23 cellular contexts compared by ENCODE assay signal in genomic region chr11:122062763-122063162, GRCh38. TPM values are rescaled to one million over a fixed set of nuclear protein-coding genes. Genes with fewer than 3 reads are reported as not detected.
DNase-seq lines count a peak whose midpoint lies in the region; ATAC-seq and TF ChIP-seq lines count a peak whose summit lies in the region.
"Had no signal": no experiment of that assay in that cellular context is flagged by ENCODE, and none has a peak within 500 bp of the region (broad histone marks: within the 10 kb centered on the region; RNA-seq: fewer than 3 reads in every experiment).

No MANE protein-coding gene starts in this region.

- dilution Hi-C loops in mammary epithelial cell (cut with HindIII; ENCODE audit: low sequenced_read_pairs) (no loop called here), IMR-90 (cut with HindIII; ENCODE audit: low sequenced_read_pairs, unreplicated experiment) (no loop called here)

- no peaks in the 10 kb centered on the region for H3K9me1 ChIP-seq in IMR-90 (ENCODE audit: insufficient read depth, low read length)

- in situ Hi-C loops in mammary epithelial cell (cut with MboI; ENCODE audit: low sequenced_read_pairs in 2 of 2) (no loop called here), IMR-90 (cut with MboI; ENCODE audit: low sequenced_read_pairs) (no loop called here)

- H4K5ac ChIP-seq in IMR-90 (ENCODE audit: low read depth, low read length), result no peak overlapping the region

- no peak overlapping the region for H3K18ac ChIP-seq in IMR-90 (ENCODE audit: low read depth, low read length)

- H2AFZ ChIP-seq in mammary epithelial cell (ENCODE audit: low read depth, low read length) (no peak overlapping the region), IMR-90 (replicated peaks; ENCODE audit: low read length, poor library complexity) (no peak overlapping the region)

- H2AK9ac ChIP-seq in IMR-90 (replicated peaks; ENCODE audit: low read depth, low read length, poor library complexity), result no peak overlapping the region

- peak overlapping the region; percentile 54 for H3K27ac Mint-ChIP-seq in MCF 10A (ENCODE audit: low read depth, unreplicated experiment)
- H3K27ac Mint-ChIP-seq: CD14-positive monocyte; CD4-positive, alpha-beta T cell; CD8-positive, alpha-beta memory T cell had no signal

- no peak overlapping the region for H2BK120ac ChIP-seq in IMR-90 (ENCODE audit: low read depth, low read length)

- H3K14ac ChIP-seq in IMR-90 (replicated peaks; ENCODE audit: low read depth, low read length), result peak overlapping the region; percentile 62; the same call in 1 of the 2 replicates

- H3K4me1 Mint-ChIP-seq in MCF 10A (ENCODE audit: insufficient read depth, unreplicated experiment), result no peaks in the 10 kb centered on the region
- H3K4me1 Mint-ChIP-seq: CD14-positive monocyte; CD8-positive, alpha-beta memory T cell had no signal

- H3K4ac ChIP-seq in IMR-90 (ENCODE audit: low read depth, low read length), result no peak overlapping the region

- H4K20me1 ChIP-seq in mammary epithelial cell (ENCODE audit: insufficient read depth, low read length) (no peaks in the 10 kb centered on the region), IMR-90 (ENCODE audit: insufficient read depth, low read length) (no peaks in the 10 kb centered on the region)
- H4K20me1 ChIP-seq: BLaER1 treated with 17β-estradiol and CSF1 and Interleukin-3, amounts not matched to agents 10 nM and 100 nM had no signal

- H3K4me2 ChIP-seq in mammary epithelial cell (ENCODE audit: insufficient read depth, low read depth, low read length) (no peak overlapping the region), IMR-90 (ENCODE audit: low read depth, low read length) (no peak overlapping the region)
- H3K4me2 ChIP-seq: A549; BLaER1 treated with 17β-estradiol and CSF1 and Interleukin-3, amounts not matched to agents 10 nM and 100 nM had no signal

- H4K91ac ChIP-seq in IMR-90 (ENCODE audit: insufficient read depth, low read depth, low read length), result no peak overlapping the region; the same call in 1 of the 2 replicates

- DNase-seq in MCF 10A (ENCODE audit: unreplicated experiment), result no peak
- no peak for DNase-seq in mammary epithelial cell
- no peak for DNase-seq in IMR-90
- DNase-seq in myocyte (ENCODE audit: low read depth), result peak; percentile 47
- no peak for DNase-seq in activated CD4-positive, alpha-beta T cell treated with anti-CD3 and anti-CD28 coated beads for 48 hours
- DNase-seq in dorsolateral prefrontal cortex, result no peak
- DNase-seq: ACHN; AML-193; BE2C; CD4-positive, alpha-beta T cell; CD8-positive, alpha-beta memory T cell; COR-L47; DMS153; DND-41; GOT3 had no signal

- 0 out of 4 replicates have a peak overlapping the region, but pooled peaks of 1 of the 2 experiments have one; percentile 67 for H4K8ac ChIP-seq in IMR-90 (ENCODE audit: low read depth in 2 of 2, low read length in 2 of 2)

- H3K4me3 ChIP-seq in mammary epithelial cell (replicated peaks in 1 of 3; ENCODE audit: insufficient read depth in 1 of 3, low read depth in 2 of 3, low read length in 3 of 3) (no peak overlapping the region), IMR-90 (ENCODE audit: insufficient read depth, low read depth, low read length) (no peak overlapping the region), dorsolateral prefrontal cortex (no peak overlapping the region)
- H3K4me3 ChIP-seq: A549; BLaER1 treated with 17β-estradiol and CSF1 and Interleukin-3, amounts not matched to agents 10 nM and 100 nM; GM12878; HAP-1 had no signal

- H3K27me3 Mint-ChIP-seq in MCF 10A (ENCODE audit: insufficient read depth, unreplicated experiment), result no peaks in the 10 kb centered on the region

- no peak overlapping the region for H3K56ac ChIP-seq in IMR-90 (ENCODE audit: extremely low read depth, insufficient read depth, low read length)

- POLR2A ChIA-PET in MCF 10A (lab: Yijun Ruan, JAX), result interaction anchor here (0.6 to 1.1 kb wide), 2 partner anchors 11 to 384 kb away, joined by 3 read pairs; no protein-coding TSS in a partner anchor
- POLR2A ChIA-PET in IMR-90 (lab: Charles Lee; ENCODE audit: unreplicated experiment), result no interaction called here

- no peaks in the 10 kb centered on the region for H3K36me3 ChIP-seq in mammary epithelial cell (ENCODE audit: insufficient read depth, low read length)
- H3K36me3 ChIP-seq in IMR-90 (ENCODE audit: control insufficient read depth, insufficient read depth, low read length), result peaks cover 21% of the 10 kb centered on the region
- H3K36me3 ChIP-seq: BE2C; BLaER1 treated with 17β-estradiol and CSF1 and Interleukin-3, amounts not matched to agents 10 nM and 100 nM; HAP-1 had no signal

- CTCF ChIA-PET in MCF 10A (lab: Yijun Ruan, JAX), result no interaction called here
- CTCF ChIA-PET in mammary epithelial cell (lab: Charles Lee; ENCODE audit: low non-redundant PET), result no interaction called here
- CTCF ChIA-PET in IMR-90 (lab: Yijun Ruan, JAX), result interaction anchor here (1.1 to 1.4 kb wide), 2 partner anchors 14 to 400 kb away, joined by 3 read pairs; no protein-coding TSS in a partner anchor

- intact Hi-C loops in MCF 10A (cut with micrococcal nuclease) (no loop called here), mammary epithelial cell (cut with micrococcal nuclease) (no loop called here), IMR-90 (cut with micrococcal nuclease) (no loop called here), dorsolateral prefrontal cortex (cut with DNase I) (no loop called here)

- no peak for TF ChIP-seq CTCF in MCF 10A (IDR thresholded peaks at IDR 0.05; ENCODE audit: unreplicated experiment)
- TF ChIP-seq CTCF in mammary epithelial cell (conservative IDR thresholded peaks at IDR 0.05 in 1 of 2, IDR thresholded peaks at IDR 0.05 in 1 of 2; ENCODE audit: extremely low read depth in 1 of 2, insufficient read depth in 1 of 2, low read depth in 1 of 2, low read length in 2 of 2), result no peak
- no peak for TF ChIP-seq CTCF in IMR-90 (conservative IDR thresholded peaks at IDR 0.05; ENCODE audit: low read depth, low read length)
- TF ChIP-seq CTCF in dorsolateral prefrontal cortex (IDR thresholded peaks at IDR 0.05 in 54 of 56, conservative IDR thresholded peaks at IDR 0.05 in 2 of 56; ENCODE audit: low read depth in 1 of 56, partially characterized antibody in 56 of 56), result no peak

- H3K23ac ChIP-seq in IMR-90 (ENCODE audit: low read depth, low read length), result no peak overlapping the region; the same call in 1 of the 2 replicates

- H2BK15ac ChIP-seq in IMR-90 (ENCODE audit: low read depth, low read length), result no peak overlapping the region; the same call in 2 of the 3 replicates

- H3K9me3 Mint-ChIP-seq in MCF 10A (ENCODE audit: unreplicated experiment), result peaks cover 32% of the 10 kb centered on the region

- H3K36me3 Mint-ChIP-seq in MCF 10A (ENCODE audit: insufficient read depth, unreplicated experiment), result peaks cover 5% of the 10 kb centered on the region
- H3K36me3 Mint-ChIP-seq: CD14-positive monocyte had no signal

- H3K4me1 ChIP-seq in mammary epithelial cell (ENCODE audit: insufficient read depth, low read length) (no peaks in the 10 kb centered on the region), IMR-90 (ENCODE audit: control insufficient read depth, insufficient read depth, low read length) (no peaks in the 10 kb centered on the region; the same call in 1 of the 2 replicates)
- H3K4me1 ChIP-seq: A549; BE2C; BLaER1 treated with 17β-estradiol and CSF1 and Interleukin-3, amounts not matched to agents 10 nM and 100 nM; HAP-1 had no signal

- H2BK20ac ChIP-seq in IMR-90 (ENCODE audit: low read depth, low read length), result no peak overlapping the region

- BruUV-seq in MCF 10A (replicated peaks; lab: Mats Ljungman, UMichigan) (no TSS peak), mammary epithelial cell (replicated peaks; lab: Mats Ljungman, UMichigan) (no TSS peak), IMR-90 (replicated peaks; lab: Mats Ljungman, UMichigan) (no TSS peak)

- H3K9me3 ChIP-seq in mammary epithelial cell (replicated peaks; ENCODE audit: insufficient read depth, low read length) (peaks cover 8% of the 10 kb centered on the region), IMR-90 (ENCODE audit: control insufficient read depth, insufficient read depth, low read length) (peaks cover 6% of the 10 kb centered on the region)
- H3K9me3 ChIP-seq: BE2C, HAP-1 had no signal

- no peak for TF ChIP-seq RAD21 in IMR-90 (IDR thresholded peaks at IDR 0.05; ENCODE audit: low read length)

- no peak overlapping the region for H3K4me3 Mint-ChIP-seq in MCF 10A (ENCODE audit: unreplicated experiment)
- H3K4me3 Mint-ChIP-seq: CD14-positive monocyte; CD4-positive, alpha-beta T cell; CD8-positive, alpha-beta memory T cell had no signal

- H3K79me1 ChIP-seq in IMR-90 (ENCODE audit: low read depth in 1 of 2, low read length in 2 of 2), result peaks cover 9 to 20% of the 10 kb centered on the region in 2 experiments; a peak in 2 of 4 replicates

- H3K9ac ChIP-seq in mammary epithelial cell (ENCODE audit: insufficient read depth, low read length), result no peak overlapping the region
- no peak overlapping the region for H3K9ac ChIP-seq in IMR-90 (ENCODE audit: low read depth, low read length)
- H3K9ac ChIP-seq: BLaER1 treated with 17β-estradiol and CSF1 and Interleukin-3, amounts not matched to agents 10 nM and 100 nM had no signal

- H2BK5ac ChIP-seq in IMR-90 (ENCODE audit: low read depth, low read length, poor library complexity, severe bottlenecking), result peak overlapping the region; percentile 63

- H2AK5ac ChIP-seq in IMR-90 (ENCODE audit: low read depth, low read length), result peak overlapping the region; percentile 43; the same call in 1 of the 2 replicates

- H3K27ac ChIP-seq in mammary epithelial cell (ENCODE audit: insufficient read depth, low read depth, low read length), result no peak overlapping the region
- H3K27ac ChIP-seq in IMR-90 (ENCODE audit: insufficient read depth, low read length), result no peak overlapping the region
- H3K27ac ChIP-seq in dorsolateral prefrontal cortex, result peak overlapping the region in 1 of 59 donors; percentile 2
- H3K27ac ChIP-seq: 22Rv1; A549; BLaER1 treated with 17β-estradiol and CSF1 and Interleukin-3, amounts not matched to agents 10 nM and 100 nM had no signal

- no peaks in the 10 kb centered on the region for H3K27me3 ChIP-seq in mammary epithelial cell (ENCODE audit: insufficient read depth, low read length)
- no peaks in the 10 kb centered on the region for H3K27me3 ChIP-seq in IMR-90 (ENCODE audit: control insufficient read depth, insufficient read depth, low read length)
- H3K27me3 ChIP-seq in dorsolateral prefrontal cortex, result no peaks in the 10 kb centered on the region
- H3K27me3 ChIP-seq: BE2C; BLaER1 treated with 17β-estradiol and CSF1 and Interleukin-3, amounts not matched to agents 10 nM and 100 nM had no signal

- 91% methylated on average over 4 of the region's 4 CpGs for WGBS in mammary epithelial cell (ENCODE audit: low coverage, missing lambda C conversion rate)
- 60% methylated on average over 1 of the region's 4 CpGs; no CpG with 5 or more reads in 1 of the 2 experiments for WGBS in IMR-90 (ENCODE audit: extremely low coverage in 2 of 2, insufficient read length in 1 of 2), 2 experiments

- no peak for ATAC-seq in IMR-90 (ENCODE audit: low read depth)
- no peak for ATAC-seq in GM18858 (IDR thresholded peaks at IDR 0.05; ENCODE audit: unreplicated experiment)
- no peak for ATAC-seq in HG02610 (IDR thresholded peaks at IDR 0.05; ENCODE audit: unreplicated experiment)
- ATAC-seq: A549, GM12878 had no signal

- TF ChIP-seq POLR2A in IMR-90 (IDR thresholded peaks at IDR 0.05; ENCODE audit: low read depth, low read length), result no peak

- H3K79me2 ChIP-seq in mammary epithelial cell (ENCODE audit: insufficient read depth, low read length), result no peaks in the 10 kb centered on the region

RNA-seq across cellular contexts. Expression of gene BLID, which starts 53.3 kb away (rescaled TPM):
- 4.1 and 4.5 TPM in 2 replicates for total RNA-seq in MCF 10A (2022)
- total RNA-seq in mammary epithelial cell, result 1 to 10 TPM; 5.2 to 5.6 TPM
- not detected for polyA plus RNA-seq in mammary epithelial cell
- polyA minus RNA-seq in mammary epithelial cell, result not detected
- 25.8 and 30.8 TPM in 2 replicates for total RNA-seq in IMR-90 (2012; rRNA removed)
- 0.13 and 0.24 TPM in 2 replicates for polyA plus RNA-seq in IMR-90 (2012; rRNA removed)
- polyA plus RNA-seq in IMR-90 (2012; cell fraction: cytosol; rRNA removed), result not detected in 2 replicates
- 0.24 and 2.9 TPM in 2 replicates for polyA plus RNA-seq in IMR-90 (2012; cell fraction: nucleus; rRNA removed; ENCODE audit: low replicate concordance)
- total RNA-seq in myocyte, result 0.88 and 3.0 TPM in 2 replicates
- polyA plus RNA-seq in myocyte (2012), result 0.45 TPM
- 10 to 100 TPM in 2 of 120 experiments, 1 to 10 TPM in 117, under 1 TPM in 1; 0.85 to 16.2 (median 3.6) TPM for total RNA-seq in dorsolateral prefrontal cortex
- total RNA-seq: CD4-positive, alpha-beta T cell; CD8-positive, alpha-beta memory T cell; GM12878 had no signal
- polyA plus RNA-seq: CD14-positive monocyte; CD8-positive, alpha-beta memory T cell; GM12878 had no signal
